ENCODE assay signal across 8 cellular contexts in genomic region chr15:78944202-78944625, GRCh38. TPM values are rescaled to one million over a fixed set of nuclear protein-coding genes. Genes with fewer than 3 reads are reported as not detected.
DNase-seq lines count a peak whose midpoint lies in the region; ATAC-seq, FAIRE-seq and TF ChIP-seq lines count a peak whose summit lies in the region.

No MANE protein-coding gene starts in this region.

- DNase-seq in activated CD8-positive, alpha-beta memory T cell treated with anti-CD3 and anti-CD28 coated beads, Interleukin-2, amount 10 ng/mL, durations not matched to agents 7 days and 5 days = no peak
- DNase-seq in activated CD8-positive, alpha-beta memory T cell treated with anti-CD3 and anti-CD28 coated beads, Interleukin-2, amount 50 U/mL, for 48 hours = no peak
- DNase-seq in GM12878 (ENCODE audit: low read depth, low spot score) (no peak), lung (ENCODE audit: low spot score) (no peak), upper lobe of left lung (no peak), iPS-NIHi11 (ENCODE audit: low spot score) (no peak), GM20000 (ENCODE audit: low spot score) (no peak)

- ATAC-seq in activated CD8-positive, alpha-beta memory T cell treated with anti-CD3 and anti-CD28 coated beads, Interleukin-2, amount 10 ng/mL, durations not matched to agents 7 days and 5 days = no peak
- ATAC-seq in HG03432 (IDR thresholded peaks at IDR 0.05; ENCODE audit: unreplicated experiment) = peak; percentile 15
- ATAC-seq in GM12878 = peak; percentile 40
- peak; percentile 7 for ATAC-seq in lung (ENCODE audit: insufficient read depth, low FRiP score)
- peak; percentile 35 to 44 for ATAC-seq in upper lobe of left lung (ENCODE audit: low FRiP score in 2 of 2)

- no peak for TF ChIP-seq POLR2A in GM12878 (IDR thresholded peaks at IDR 0.05; ENCODE audit: low read depth, low read length)
- TF ChIP-seq POLR2A in upper lobe of left lung (IDR thresholded peaks at IDR 0.05) = no peak

- H3K4me1 Mint-ChIP-seq in activated CD8-positive, alpha-beta memory T cell treated with anti-CD3 and anti-CD28 coated beads, Interleukin-2, amount 10 ng/mL, durations not matched to agents 7 days and 5 days = peaks cover 6% of the 10 kb centered on the region

- no peaks in the 10 kb centered on the region for H3K9me3 Mint-ChIP-seq in activated CD8-positive, alpha-beta memory T cell treated with anti-CD3 and anti-CD28 coated beads, Interleukin-2, amount 10 ng/mL, durations not matched to agents 7 days and 5 days (ENCODE audit: low read depth)

- H3K36me3 ChIP-seq in GM12878 (ENCODE audit: control insufficient read depth in 2 of 2, insufficient read depth in 2 of 2, low read length in 1 of 2) = no peaks in the 10 kb centered on the region
- no peaks in the 10 kb centered on the region for H3K36me3 ChIP-seq in lung (ENCODE audit: control insufficient read depth in 2 of 2, insufficient read depth in 2 of 2, low read length in 2 of 2)
- H3K36me3 ChIP-seq in upper lobe of left lung = peaks cover 0 to 3% (median 0%) of the 10 kb centered on the region in 4 donors

- TF ChIP-seq RAD21 in GM12878 (IDR thresholded peaks at IDR 0.05; ENCODE audit: insufficient read depth, low read depth, low read length) = no peak

- H2AFZ ChIP-seq in GM12878 (ENCODE audit: control insufficient read depth, low read depth, low read length) = no peak overlapping the region

- RAD21 ChIA-PET in GM12878 (lab: Charles Lee; ENCODE audit: unreplicated experiment) = interaction anchor here (0.6 to 2.8 kb wide), 7 partner anchors 34 to 71 kb away, joined by 3 to 53 read pairs (median 7); partner anchors contain the start of gene MORF4L1

- TF ChIP-seq EP300 in GM12878 (IDR thresholded peaks at IDR 0.05; ENCODE audit: borderline replicate concordance in 1 of 2, control insufficient read depth in 1 of 2, low read depth in 2 of 2, low read length in 2 of 2) = no peak
- no peak for TF ChIP-seq EP300 in upper lobe of left lung (IDR thresholded peaks at IDR 0.05)

- intact Hi-C loops in GM12878 (cut with micrococcal nuclease; ENCODE audit: unreplicated experiment) = loop anchor here (2.0 kb wide), 1 partner anchor 71 kb away; the partner anchor contains the start of gene MORF4L1

- in situ Hi-C loops in GM12878 (cut with MboI) = no loop called here

- H4K20me1 ChIP-seq in GM12878 (ENCODE audit: control insufficient read depth, insufficient read depth) = no peaks in the 10 kb centered on the region

- FAIRE-seq in GM12878 (lab: Jason Lieb, UNC) = no peak

- H3K27me3 ChIP-seq in GM12878 (replicated peaks in 1 of 2; ENCODE audit: control insufficient read depth in 2 of 2, insufficient read depth in 2 of 2, low read length in 1 of 2) = no peaks in the 10 kb centered on the region; a peak in 1 of 4 replicates
- H3K27me3 ChIP-seq in lung (ENCODE audit: control insufficient read depth, insufficient read depth) = no peaks in the 10 kb centered on the region
- H3K27me3 ChIP-seq in upper lobe of left lung = no peaks in the 10 kb centered on the region

- WGBS in GM12878 (ENCODE audit: insufficient coverage, insufficient replicate concordance, low lambda C conversion rate, missing lambda C conversion rate) = under 1% methylated on average over 12 of the region's 12 CpGs
- 25 to 57% methylated on average over 12 of the region's 12 CpGs for WGBS in lung, 2 donors
- WGBS in upper lobe of left lung, 2 donors = 16 to 24% methylated on average over 3 to 11 of the region's 12 CpGs

- H3K9ac ChIP-seq in GM12878 (ENCODE audit: control insufficient read depth, insufficient read depth, low read length) = peak overlapping the region; percentile 95

- H3K36me3 Mint-ChIP-seq in activated CD8-positive, alpha-beta memory T cell treated with anti-CD3 and anti-CD28 coated beads, Interleukin-2, amount 10 ng/mL, durations not matched to agents 7 days and 5 days = peaks cover 2% of the 10 kb centered on the region

- POLR2A ChIA-PET in GM12878 (lab: Charles Lee) = interaction anchor here (0.8 to 3.2 kb wide), 7 partner anchors 9 to 896 kb away, joined by 3 to 40 read pairs (median 10); partner anchors contain the start of gene MORF4L1

- H3K4me2 ChIP-seq in GM12878 (ENCODE audit: control insufficient read depth, insufficient read depth) = peak overlapping the region; percentile 93

- no peak overlapping the region for H3K27ac Mint-ChIP-seq in activated CD8-positive, alpha-beta memory T cell treated with anti-CD3 and anti-CD28 coated beads, Interleukin-2, amount 10 ng/mL, durations not matched to agents 7 days and 5 days

- CTCF ChIA-PET in activated CD8-positive, alpha-beta memory T cell treated with anti-CD3 and anti-CD28 coated beads, Interleukin-2, amount 10 ng/mL, durations not matched to agents 7 days and 5 days (lab: Charles Lee) = interaction anchor here (1.9 kb wide), 1 partner anchor 62 kb away, joined by 6 read pairs; no protein-coding TSS in a partner anchor
- CTCF ChIA-PET in GM12878 (lab: Yijun Ruan, JAX) = interaction anchor here (0.7 to 2.5 kb wide), 9 partner anchors 9 to 240 kb away, joined by 3 to 43 read pairs (median 3); no protein-coding TSS in a partner anchor

- BruUV-seq in GM12878 (replicated peaks; lab: Mats Ljungman, UMichigan) = no TSS peak

- H3K27ac ChIP-seq in GM12878 (ENCODE audit: control insufficient read depth, insufficient read depth) (peak overlapping the region; percentile 96), lung (ENCODE audit: low read depth in 1 of 2, low read length in 1 of 2) (peak overlapping the region; percentile 47 to 93), upper lobe of left lung (peak overlapping the region; percentile 90 to 99 (median 91))

- H3K4me3 ChIP-seq in GM12878 = peak overlapping the region; percentile 96
- peak overlapping the region; percentile 73 for H3K4me3 ChIP-seq in lung
- peak overlapping the region; percentile 76 to 83 (median 80) for H3K4me3 ChIP-seq in upper lobe of left lung

- no peaks in the 10 kb centered on the region for H3K9me3 ChIP-seq in GM12878 (replicated peaks; ENCODE audit: control insufficient read depth, insufficient read depth, low read length)
- H3K9me3 ChIP-seq in lung (ENCODE audit: control insufficient read depth in 2 of 2, insufficient read depth in 1 of 2, low read length in 1 of 2) = peaks cover 0 to 1% of the 10 kb centered on the region in 2 donors
- no peaks in the 10 kb centered on the region for H3K9me3 ChIP-seq in upper lobe of left lung

- peaks cover 23% of the 10 kb centered on the region for H3K27me3 Mint-ChIP-seq in activated CD8-positive, alpha-beta memory T cell treated with anti-CD3 and anti-CD28 coated beads, Interleukin-2, amount 10 ng/mL, durations not matched to agents 7 days and 5 days

- TF ChIP-seq CTCF in GM12878 (IDR thresholded peaks at IDR 0.05 in 2 of 3, conservative IDR thresholded peaks at IDR 0.05 in 1 of 3; ENCODE audit: control insufficient read depth in 2 of 3, extremely low read depth in 1 of 3, insufficient read depth in 1 of 3, low read depth in 3 of 3, low read length in 3 of 3) = no peak
- no peak for TF ChIP-seq CTCF in lung (IDR thresholded peaks at IDR 0.05; ENCODE audit: control extremely low read depth, extremely low read depth)
- TF ChIP-seq CTCF in upper lobe of left lung (IDR thresholded peaks at IDR 0.05) = no peak
- no peak for TF ChIP-seq CTCF in GM20000 (IDR thresholded peaks at IDR 0.05; ENCODE audit: extremely low read depth, missing control alignments)

- SMC1A ChIA-PET in GM12878 (lab: Charles Lee; ENCODE audit: uncharacterized antibody, unreplicated experiment) = interaction anchor here (0.8 to 6.6 kb wide), 6 partner anchors 33 to 63 kb away, joined by 3 to 79 read pairs (median 5); no protein-coding TSS in a partner anchor

- peaks cover 4% of the 10 kb centered on the region; the same call in 1 of the 2 replicates for H3K4me1 ChIP-seq in GM12878 (ENCODE audit: control insufficient read depth, insufficient read depth, low read length)
- peaks cover 0 to 8% of the 10 kb centered on the region in 2 donors for H3K4me1 ChIP-seq in lung (ENCODE audit: control insufficient read depth in 2 of 2, insufficient read depth in 2 of 2, low read length in 2 of 2)
- peaks cover 18 to 41% (median 26%) of the 10 kb centered on the region in 4 donors for H3K4me1 ChIP-seq in upper lobe of left lung

- H3K79me2 ChIP-seq in GM12878 (ENCODE audit: control insufficient read depth, insufficient read depth, low read length) = peaks cover 51% of the 10 kb centered on the region

- H3K4me3 Mint-ChIP-seq in activated CD8-positive, alpha-beta memory T cell treated with anti-CD3 and anti-CD28 coated beads, Interleukin-2, amount 10 ng/mL, durations not matched to agents 7 days and 5 days = peak overlapping the region; percentile 67

RNA-seq across cellular contexts. Expression of gene CTSH, which starts 0.6 kb away (rescaled TPM):
- 10 to 100 TPM; 33.9 to 48.1 TPM for total RNA-seq in activated CD8-positive, alpha-beta memory T cell treated with anti-CD3 and anti-CD28 coated beads, Interleukin-2, amount 10 ng/mL, durations not matched to agents 7 days and 5 days
- 537 and 552 TPM in 2 replicates for total RNA-seq in GM12878 (2013; cell fraction: nucleolus; rRNA removed)
- total RNA-seq in GM12878 (2014; rRNA removed) (978 and 1,037 TPM in 2 replicates), GM12878 (2014; rRNA removed; fragmentation: Illumina TruSeq; extraction: Trizol) (431 and 454 TPM in 2 replicates), GM12878 (2021) (510 and 512 TPM in 2 replicates), lung (1,000 to 10,000 TPM in 1 of 2 donors, 100 to 1,000 TPM in 1; 962 to 1,456 TPM), upper lobe of left lung (1,000 to 10,000 TPM in 4 of 6 donors, 100 to 1,000 TPM in 2; 699 to 3,907 (median 1,498) TPM)
- polyA plus RNA-seq in GM12878 (2011; ENCODE audit: low read depth) = 365 TPM
- polyA plus RNA-seq in GM12878 (2011; rRNA removed) (1,085 and 1,212 TPM in 2 replicates), GM12878 (2014; fragmentation: Illumina TruSeq; extraction: Trizol) (738 and 761 TPM in 2 replicates), GM12878 (2014; fragmentation: Nextera tagmentation; extraction: Ambion mirVana) (10 to 100 TPM; 30.2 to 88.2 TPM), GM12878 (2014; rRNA removed) (983 and 1,098 TPM in 2 replicates), GM12878 (2016; fragmentation: Nextera tagmentation; extraction: Ambion mirVana) (100 to 1,000 TPM; 505 to 526 TPM), lung (1,000 to 10,000 TPM in 1 of 2 donors, 100 to 1,000 TPM in 1; 821 to 1,902 TPM)
- 1,125 and 1,816 TPM in 2 replicates for polyA plus RNA-seq in GM12878 (2011; cell fraction: cytosol; rRNA removed)
- 2,323 and 2,526 TPM in 2 replicates for polyA plus RNA-seq in GM12878 (2011; cell fraction: nucleus; rRNA removed)
- 535 and 663 TPM in 2 replicates for polyA plus RNA-seq in GM12878 (2012)
- polyA minus RNA-seq in GM12878 (2011; rRNA and poly(A)+ RNA removed) = 591 and 663 TPM in 2 replicates
- 223 and 239 TPM in 2 replicates for polyA minus RNA-seq in GM12878 (2011; cell fraction: cytosol; rRNA and poly(A)+ RNA removed)
- polyA minus RNA-seq in GM12878 (2011; cell fraction: nucleus; rRNA and poly(A)+ RNA removed) = 381 and 500 TPM in 2 replicates

Comparison
In these comparisons a context has a peak if more than half of its experiments do, and no peak if none do; other contexts are left out.
1. RNA of gene CTSH, which starts 0.6 kb away (total RNA-seq): 699 to 3,907 TPM in upper lobe of left lung, 962 to 1,456 TPM in lung and 431 to 1,037 TPM in GM12878; 33.9 to 48.1 TPM in activated CD8-positive, alpha-beta memory T cell treated with anti-CD3 and anti-CD28 coated beads, Interleukin-2, amount 10 ng/mL, durations not matched to agents 7 days and 5 days; every median in the first group is over 4 times any median in the second.
2. Peak in every context shown above with its lines, with median percentiles within 50 percentile points of each other: H3K27ac ChIP-seq and H3K4me3 ChIP-seq.